11 cellular contexts compared by ENCODE assay signal in genomic region chr9:95009459-95009858, GRCh38.
DNase-seq lines count a peak whose midpoint lies in the region; TF ChIP-seq lines count a peak whose summit lies in the region.
"Had no signal": no experiment of that assay in that cellular context is flagged by ENCODE, and none has a peak within 500 bp of the region (broad histone marks: within the 10 kb centered on the region; RNA-seq: fewer than 3 reads in every experiment).

No MANE protein-coding gene starts in this region.

- H3K9me3 ChIP-seq in effector memory CD4-positive, alpha-beta T cell (ENCODE audit: control insufficient read depth, low read length): no peaks in the 10 kb centered on the region
- H3K9me3 ChIP-seq: HAP-1 had no signal

- H3K4me3 ChIP-seq in fibroblast of the aortic adventitia (ENCODE audit: low read depth, low read length): peak overlapping the region; percentile 23
- peak overlapping the region; percentile 19 for H3K4me3 ChIP-seq in rectal smooth muscle tissue (ENCODE audit: low read length)
- no peak overlapping the region for H3K4me3 ChIP-seq in effector memory CD4-positive, alpha-beta T cell (ENCODE audit: insufficient read depth, low read depth, low read length, poor library complexity, severe bottlenecking)
- H3K4me3 ChIP-seq: HAP-1 had no signal

- no peak overlapping the region for H3K9ac ChIP-seq in rectal smooth muscle tissue (ENCODE audit: low read length)

- in situ Hi-C loops in Caki2 (cut with HindIII; ENCODE audit: low pct_unique_long_range_greater_than_20kb, low sequenced_read_pairs): no loop called here

- no peaks in the 10 kb centered on the region for H3K27me3 ChIP-seq in rectal smooth muscle tissue (ENCODE audit: control insufficient read depth, insufficient read depth, low read length)
- no peaks in the 10 kb centered on the region for H3K27me3 ChIP-seq in effector memory CD4-positive, alpha-beta T cell (replicated peaks; ENCODE audit: control insufficient read depth, insufficient read depth, low read length, poor library complexity, severe bottlenecking)

- H3K4me1 ChIP-seq in rectal smooth muscle tissue (ENCODE audit: control insufficient read depth, insufficient read depth, low read length): peaks cover 18% of the 10 kb centered on the region
- H3K4me1 ChIP-seq in effector memory CD4-positive, alpha-beta T cell (ENCODE audit: control insufficient read depth, insufficient read depth, low read length, poor library complexity, severe bottlenecking): peaks cover 3% of the 10 kb centered on the region

- DNase-seq in Caki2 (ENCODE audit: low read depth) (peak; percentile 74), SHP77 treated with DMSO at 0.1 percent for 48 hours (lab: John Stamatoyannopoulos, UW) (peak; percentile 38), fibroblast of the aortic adventitia (ENCODE audit: low read depth) (peak; percentile 37), ureter (ENCODE audit: low spot score) (no peak), KG1 (lab: John Stamatoyannopoulos, UW) (no peak), UCSD-AML1 (lab: John Stamatoyannopoulos, UW; ENCODE audit: unreplicated experiment) (no peak)
- DNase-seq in effector memory CD4-positive, alpha-beta T cell: no peak
- DNase-seq: activated naive CD8-positive, alpha-beta T cell treated with anti-CD3 and anti-CD28 coated beads, Interleukin-2, amount 50 U/mL, for 24 hours; left cardiac atrium had no signal

- H3K36me3 ChIP-seq in rectal smooth muscle tissue (ENCODE audit: control insufficient read depth, insufficient read depth, low read length): peaks cover 8% of the 10 kb centered on the region
- no peaks in the 10 kb centered on the region for H3K36me3 ChIP-seq in effector memory CD4-positive, alpha-beta T cell (ENCODE audit: control insufficient read depth, insufficient read depth, low read length)
- H3K36me3 ChIP-seq: HAP-1 had no signal

- peak overlapping the region; percentile 98 for H3K27ac ChIP-seq in rectal smooth muscle tissue (ENCODE audit: low read depth, low read length)
- no peak overlapping the region for H3K27ac ChIP-seq in effector memory CD4-positive, alpha-beta T cell (ENCODE audit: insufficient read depth, low read length, poor library complexity, severe bottlenecking)

- TF ChIP-seq CTCF in fibroblast of the aortic adventitia (IDR thresholded peaks at IDR 0.05; ENCODE audit: insufficient read depth, low read length): no peak

Comparison
In these comparisons a context has a peak if more than half of its experiments do, and no peak if none do; other contexts are left out.
1. DNase-seq: peak in Caki2 (single experiment), SHP77 treated with DMSO at 0.1 percent for 48 hours (single experiment) and fibroblast of the aortic adventitia (single experiment); none in ureter (single experiment), KG1 (single experiment), UCSD-AML1 (single experiment) and effector memory CD4-positive, alpha-beta T cell (0 of 3).